ENCODE assay signal across 1 cellular context in genomic region chr15:77942611-77943211, GRCh38.
TF ChIP-seq lines count a peak whose summit lies in the region.

No MANE protein-coding gene starts in this region.

TF ChIP-seq in HepG2, 621 proteins besides CTCF, POLR2A, EP300 and RAD21 (continued from another document and continues in another):
- peak; percentile 20; the same call in 1 of the 2 replicates for TF ChIP-seq PATZ1 (CRISPR knock-in tag; IDR thresholded peaks at IDR 0.05)
- TF ChIP-seq POGK (CRISPR knock-in tag; conservative IDR thresholded peaks at IDR 0.05), result no peak
- TF ChIP-seq SP1 (IDR thresholded peaks at IDR 0.05), result no peak
- no peak for TF ChIP-seq SP1 (CRISPR knock-in tag; IDR thresholded peaks at IDR 0.05)
- TF ChIP-seq ERF (CRISPR knock-in tag; IDR thresholded peaks at IDR 0.05), result 0 out of 2 replicates have a peak, but pooled peaks have one; percentile 39
- TF ChIP-seq ZSCAN29 (CRISPR knock-in tag; conservative IDR thresholded peaks at IDR 0.05), result 0 out of 2 replicates have a peak, but pooled peaks have one; percentile 24
- TF ChIP-seq ZNF207 (IDR thresholded peaks at IDR 0.05; ENCODE audit: borderline replicate concordance), result no peak
- TF ChIP-seq ZNF230 (CRISPR knock-in tag; IDR thresholded peaks at IDR 0.05), result no peak
- no peak; the same call in 1 of the 2 replicates for TF ChIP-seq CREM (IDR thresholded peaks at IDR 0.05)
- no peak for TF ChIP-seq CREM (CRISPR knock-in tag; IDR thresholded peaks at IDR 0.05)
- 0 out of 2 replicates have a peak, but pooled peaks have one; percentile 21 for TF ChIP-seq SOX5 (CRISPR knock-in tag; IDR thresholded peaks at IDR 0.05; ENCODE audit: borderline replicate concordance)
- TF ChIP-seq ZNF816 (CRISPR knock-in tag; IDR thresholded peaks at IDR 0.05; ENCODE audit: borderline replicate concordance), result no peak
- peak; percentile 63 for TF ChIP-seq ZNF687 (CRISPR knock-in tag; IDR thresholded peaks at IDR 0.05)
- no peak for TF ChIP-seq E2F5 (CRISPR knock-in tag; conservative IDR thresholded peaks at IDR 0.05)
- peak; percentile 51; the same call in 1 of the 2 replicates for TF ChIP-seq ZNF281 (CRISPR knock-in tag; IDR thresholded peaks at IDR 0.05; ENCODE audit: borderline replicate concordance)
- TF ChIP-seq CREB3 (CRISPR knock-in tag; IDR thresholded peaks at IDR 0.05), result no peak
- TF ChIP-seq ARNTL (CRISPR knock-in tag; IDR thresholded peaks at IDR 0.05), result 0 out of 2 replicates have a peak, but pooled peaks have one; percentile 42
- no peak for TF ChIP-seq MTF2 (CRISPR knock-in tag; IDR thresholded peaks at IDR 0.05; ENCODE audit: borderline replicate concordance)
- TF ChIP-seq SOX13 (IDR thresholded peaks at IDR 0.05), result peak; percentile 39; the same call in 1 of the 2 replicates
- TF ChIP-seq SOX13 (CRISPR knock-in tag; conservative IDR thresholded peaks at IDR 0.05 in 1 of 2, IDR thresholded peaks at IDR 0.05 in 1 of 2), result peak in 1 of 2 experiments; percentile 62; a peak in 2 of 4 replicates
- TF ChIP-seq FOXA3 (CRISPR knock-in tag; IDR thresholded peaks at IDR 0.05), result peak; percentile 38; the same call in 1 of the 2 replicates
- TF ChIP-seq ZNF737 (CRISPR knock-in tag; IDR thresholded peaks at IDR 0.05; ENCODE audit: borderline replicate concordance), result no peak
- no peak for TF ChIP-seq NONO (IDR thresholded peaks at IDR 0.05)
- no peak; the same call in 1 of the 2 replicates for TF ChIP-seq NONO (CRISPR knock-in tag; conservative IDR thresholded peaks at IDR 0.05)
- TF ChIP-seq SOX6 (IDR thresholded peaks at IDR 0.05), result no peak
- TF ChIP-seq SOX6 (CRISPR knock-in tag; IDR thresholded peaks at IDR 0.05), result peak; percentile 60
- TF ChIP-seq ZHX1 (CRISPR knock-in tag; IDR thresholded peaks at IDR 0.05; ENCODE audit: low read depth), result no peak
- TF ChIP-seq CBX5 (CRISPR knock-in tag; IDR thresholded peaks at IDR 0.05; ENCODE audit: borderline replicate concordance), result 0 out of 2 replicates have a peak, but pooled peaks have one; percentile 18
- peak; percentile 77 for TF ChIP-seq HNF4A (CRISPR knock-in tag; IDR thresholded peaks at IDR 0.05)
- TF ChIP-seq HIC2 (CRISPR knock-in tag; IDR thresholded peaks at IDR 0.05; ENCODE audit: low read depth), result 0 out of 2 replicates have a peak, but pooled peaks have one; percentile 18
- TF ChIP-seq ZNF503 (CRISPR knock-in tag; IDR thresholded peaks at IDR 0.05), result no peak
- TF ChIP-seq HNRNPL (IDR thresholded peaks at IDR 0.05; ENCODE audit: low read depth, low read length), result 0 out of 2 replicates have a peak, but pooled peaks have one; percentile 31
- TF ChIP-seq ZSCAN25 (CRISPR knock-in tag; IDR thresholded peaks at IDR 0.05), result peak; percentile 51; the same call in 1 of the 2 replicates
- no peak for TF ChIP-seq ATF3 (CRISPR knock-in tag; IDR thresholded peaks at IDR 0.05)
- TF ChIP-seq TBX3 (IDR thresholded peaks at IDR 0.05; ENCODE audit: borderline replicate concordance), result no peak
- TF ChIP-seq NCOR1 (IDR thresholded peaks at IDR 0.05; ENCODE audit: borderline replicate concordance, low read length), result 0 out of 2 replicates have a peak, but pooled peaks have one; percentile 21
- peak; percentile 55; the same call in 1 of the 2 replicates for TF ChIP-seq CEBPG (CRISPR knock-in tag; IDR thresholded peaks at IDR 0.05)
- TF ChIP-seq ZNF775 (CRISPR knock-in tag; IDR thresholded peaks at IDR 0.05; ENCODE audit: borderline replicate concordance), result peak; percentile 55; the same call in 1 of the 2 replicates
- TF ChIP-seq ZNF75D (CRISPR knock-in tag; IDR thresholded peaks at IDR 0.05; ENCODE audit: borderline replicate concordance), result no peak
- TF ChIP-seq ZNF331 (CRISPR knock-in tag; IDR thresholded peaks at IDR 0.05), result no peak
- no peak for TF ChIP-seq KLF12 (CRISPR knock-in tag; IDR thresholded peaks at IDR 0.05; ENCODE audit: borderline replicate concordance)
- peak; percentile 27; the same call in 1 of the 2 replicates for TF ChIP-seq TARDBP (CRISPR knock-in tag; IDR thresholded peaks at IDR 0.05)
- no peak for TF ChIP-seq HOXA9 (CRISPR knock-in tag; IDR thresholded peaks at IDR 0.05; ENCODE audit: borderline replicate concordance)
